In genomic region chr15:80926126-80926525, GRCh38 we compare ENCODE assay signal across 22 cellular contexts.
A peak's percentile ranks its signal among the peaks of the same experiment; 100 is the strongest.
DNase-seq lines count a peak whose midpoint lies in the region; ATAC-seq, FAIRE-seq and TF ChIP-seq lines count a peak whose summit lies in the region.
"Had no signal": no experiment of that assay in that cellular context is flagged by ENCODE, and none has a peak within 500 bp of the region (broad histone marks: within the 10 kb centered on the region; RNA-seq: fewer than 3 reads in every experiment).

No MANE protein-coding gene starts in this region.

- in situ Hi-C loops in K562 (cut with MboI): no loop called here

- peaks cover 10% of the 10 kb centered on the region; the same call in 1 of the 2 replicates for H4K20me1 ChIP-seq in K562 (replicated peaks; ENCODE audit: control insufficient read depth, insufficient read depth, low read length)

- POLR2A ChIA-PET in K562 (lab: Yijun Ruan, JAX): interaction anchor here (0.7 kb wide), 1 partner anchor 529 kb away, joined by 3 read pairs; no protein-coding TSS in a partner anchor

- peak overlapping the region; percentile 29 for H3K27ac Mint-ChIP-seq in activated naive CD4-positive, alpha-beta T cell treated with anti-CD3 and anti-CD28 coated beads, Interleukin-2, amount 10 ng/mL, durations not matched to agents 7 days and 5 days
- H3K27ac Mint-ChIP-seq: B cell had no signal

- H3K27me3 ChIP-seq in K562 (ENCODE audit: control insufficient read depth in 2 of 2, insufficient read depth in 2 of 2, low read length in 2 of 2) (peaks cover 33 to 70% of the 10 kb centered on the region in 2 experiments), skeletal muscle satellite cell (ENCODE audit: control insufficient read depth, insufficient read depth, low read length) (no peaks in the 10 kb centered on the region), BE2C (no peaks in the 10 kb centered on the region)

- H3K79me2 ChIP-seq in K562 (ENCODE audit: control insufficient read depth, insufficient read depth, low read length): no peaks in the 10 kb centered on the region

- H3K36me3 ChIP-seq in K562 (ENCODE audit: control insufficient read depth, insufficient read depth, low read length): no peaks in the 10 kb centered on the region
- peaks cover 8% of the 10 kb centered on the region for H3K36me3 ChIP-seq in skeletal muscle satellite cell (ENCODE audit: insufficient read depth, low read length)
- H3K36me3 ChIP-seq in BE2C: no peaks in the 10 kb centered on the region

- no peak for TF ChIP-seq EP300 in K562 (IDR thresholded peaks at IDR 0.05; ENCODE audit: low read length)

- no peaks in the 10 kb centered on the region for H3K9me1 ChIP-seq in K562 (ENCODE audit: control insufficient read depth, insufficient read depth, low read length)

- no peaks in the 10 kb centered on the region for H3K36me3 Mint-ChIP-seq in activated naive CD4-positive, alpha-beta T cell treated with anti-CD3 and anti-CD28 coated beads, Interleukin-2, amount 10 ng/mL, durations not matched to agents 7 days and 5 days

- ATAC-seq in K562: no peak
- ATAC-seq: A549, SK-N-SH treated with all-trans-retinoic acid at 6 μM for 48 hours had no signal

- H3K4me2 ChIP-seq in K562 (ENCODE audit: insufficient read depth, low read length) (no peak overlapping the region), skeletal muscle satellite cell (ENCODE audit: low read length) (peak overlapping the region; percentile 56)
- H3K4me2 ChIP-seq: A549, KMS-11 had no signal

- peaks cover 0 to 13% of the 10 kb centered on the region in 2 experiments; a peak in 2 of 5 replicates for H3K4me1 ChIP-seq in K562 (replicated peaks in 1 of 2; ENCODE audit: control insufficient read depth in 2 of 2, insufficient read depth in 2 of 2, low read length in 2 of 2)
- H3K4me1 ChIP-seq in skeletal muscle satellite cell (ENCODE audit: control insufficient read depth, insufficient read depth, low read length): peaks cover 39% of the 10 kb centered on the region
- no peaks in the 10 kb centered on the region for H3K4me1 ChIP-seq in BE2C
- H3K4me1 ChIP-seq: A549 had no signal

- H3K4me3 ChIP-seq in K562 (no peak overlapping the region), skeletal muscle satellite cell (ENCODE audit: low read length) (no peak overlapping the region), BE2C (ENCODE audit: low read depth, low read length) (no peak overlapping the region)
- H3K4me3 ChIP-seq: A549 had no signal

- no peak for TF ChIP-seq CTCF in K562 (IDR thresholded peaks at IDR 0.05 in 2 of 3, conservative IDR thresholded peaks at IDR 0.05 in 1 of 3; ENCODE audit: insufficient read depth in 2 of 3, low read depth in 1 of 3, low read length in 3 of 3)
- TF ChIP-seq CTCF in BE2C (IDR thresholded peaks at IDR 0.05; ENCODE audit: low read depth, low read length): no peak

- H2AFZ ChIP-seq in K562 (ENCODE audit: low read depth, low read length): no peak overlapping the region

- H3K27ac ChIP-seq in K562 (ENCODE audit: extremely low read depth, low read depth, low read length): no peak overlapping the region
- H3K27ac ChIP-seq: A549, KMS-11, RWPE1 had no signal

- no TSS peak for BruUV-seq in K562 (replicated peaks; lab: Mats Ljungman, UMichigan)

- TF ChIP-seq POLR2A in K562 (conservative IDR thresholded peaks at IDR 0.05): no peak

- no peak for FAIRE-seq in K562 (lab: Jason Lieb, UNC)
- FAIRE-seq: D721Med, GM19239 had no signal

- H3K27me3 Mint-ChIP-seq in activated naive CD4-positive, alpha-beta T cell treated with anti-CD3 and anti-CD28 coated beads, Interleukin-2, amount 10 ng/mL, durations not matched to agents 7 days and 5 days: peaks cover 4% of the 10 kb centered on the region
- H3K27me3 Mint-ChIP-seq: B cell had no signal

- no peak for DNase-seq in activated naive CD4-positive, alpha-beta T cell treated with anti-CD3 and anti-CD28 coated beads, Interleukin-2, amount 10 ng/mL, durations not matched to agents 7 days and 5 days
- DNase-seq in activated naive CD4-positive, alpha-beta T cell (lab: John Stamatoyannopoulos, UW): no peak
- no peak for DNase-seq in K562 (ENCODE audit: extremely low read depth in 1 of 4, low spot score in 3 of 4)
- DNase-seq in myocyte (ENCODE audit: low read depth): peak; percentile 70
- DNase-seq in stimulated activated CD4-positive, alpha-beta T cell treated with anti-CD3 and anti-CD28 coated beads, Interleukin-1b, Interleukin-23, amount 100 ng/mL, for 48 hours: no peak
- DNase-seq in BE2C: no peak
- DNase-seq in NCI-H526 treated with DMSO at 0.1 percent for 48 hours (lab: John Stamatoyannopoulos, UW): no peak
- DNase-seq: DMS79; H9; NCI-H1417 treated with DMSO at 0.1 percent for 48 hours; NCI-H187; NCI-H2107; NK-92 treated with Interleukin-12 subunit alpha and Interleukin-12 subunit beta, amount 100 ng/mL, for 24 hours; SIG-M5 had no signal

- H3K9me3 Mint-ChIP-seq in activated naive CD4-positive, alpha-beta T cell treated with anti-CD3 and anti-CD28 coated beads, Interleukin-2, amount 10 ng/mL, durations not matched to agents 7 days and 5 days: no peaks in the 10 kb centered on the region
- H3K9me3 Mint-ChIP-seq: H9 had no signal

- H3K9ac ChIP-seq in K562 (ENCODE audit: insufficient read depth in 1 of 2, low read depth in 2 of 2, low read length in 2 of 2): no peak overlapping the region
- H3K9ac ChIP-seq in skeletal muscle satellite cell (ENCODE audit: low read depth, low read length): peak overlapping the region; percentile 29
- H3K9ac ChIP-seq: KMS-11 had no signal

- 4% methylated on average over 3 of the region's 3 CpGs for WGBS in K562 (ENCODE audit: insufficient coverage, low coverage, missing lambda C conversion rate)

- CTCF ChIA-PET in activated naive CD4-positive, alpha-beta T cell treated with anti-CD3 and anti-CD28 coated beads, Interleukin-2, amount 10 ng/mL, durations not matched to agents 7 days and 5 days (lab: Charles Lee): no interaction called here
- CTCF ChIA-PET in K562 (lab: Yijun Ruan, JAX; ENCODE audit: low intra/inter-chr PET ratio): no interaction called here

- peaks cover under 1% of the 10 kb centered on the region for H3K4me1 Mint-ChIP-seq in activated naive CD4-positive, alpha-beta T cell treated with anti-CD3 and anti-CD28 coated beads, Interleukin-2, amount 10 ng/mL, durations not matched to agents 7 days and 5 days
- H3K4me1 Mint-ChIP-seq: B cell, H9 had no signal

- intact Hi-C loops in K562 (cut with micrococcal nuclease): no loop called here

- no peak overlapping the region for H3K4me3 Mint-ChIP-seq in activated naive CD4-positive, alpha-beta T cell treated with anti-CD3 and anti-CD28 coated beads, Interleukin-2, amount 10 ng/mL, durations not matched to agents 7 days and 5 days
- H3K4me3 Mint-ChIP-seq: B cell, H9 had no signal

- no peak for TF ChIP-seq RAD21 in K562 (CRISPR knock-in tag; conservative IDR thresholded peaks at IDR 0.05 in 1 of 2, IDR thresholded peaks at IDR 0.05 in 1 of 2)

- H3K9me3 ChIP-seq in K562 (replicated peaks; ENCODE audit: control insufficient read depth, insufficient read depth, low read depth, low read length) (no peaks in the 10 kb centered on the region; the same call in 1 of the 2 replicates), skeletal muscle satellite cell (replicated peaks; ENCODE audit: low read length) (no peaks in the 10 kb centered on the region), BE2C (no peaks in the 10 kb centered on the region)
- H3K9me3 ChIP-seq: A549 had no signal

TF ChIP-seq in K562, 482 proteins besides CTCF, POLR2A, EP300 and RAD21:
- TF ChIP-seq HNRNPL (IDR thresholded peaks at IDR 0.05; ENCODE audit: low read depth, low read length): no peak
- 0 out of 2 replicates have a peak, but pooled peaks have one; percentile 15 for TF ChIP-seq CEBPB (tag; IDR thresholded peaks at IDR 0.05)
- TF ChIP-seq CHCHD3 (CRISPR knock-in tag; IDR thresholded peaks at IDR 0.05): no peak
